ENCODE assay signal across 8 cellular contexts in genomic region chr16:81443688-81444447, GRCh38. TPM values are rescaled to one million over a fixed set of nuclear protein-coding genes. Genes with fewer than 3 reads are reported as not detected.
DNase-seq lines count a peak whose midpoint lies in the region; ATAC-seq lines count a peak whose summit lies in the region.

No MANE protein-coding gene starts in this region.

- H3K27ac ChIP-seq in iPS-18a (ENCODE audit: low read length) = no peak overlapping the region

- peaks cover 5% of the 10 kb centered on the region for H3K27me3 ChIP-seq in iPS-18a (ENCODE audit: control insufficient read depth, insufficient read depth, low read length)

- peaks cover 28% of the 10 kb centered on the region for H3K4me1 ChIP-seq in iPS-18a (ENCODE audit: control insufficient read depth, low read depth, low read length)

- H3K9ac ChIP-seq in iPS-18a (ENCODE audit: low read length) = peak overlapping the region; percentile 26

- H3K27ac Mint-ChIP-seq in IgD-negative memory B cell = peak overlapping the region; percentile 76 to 96 (median 92)
- H3K27ac Mint-ChIP-seq in activated naive CD8-positive, alpha-beta T cell treated with anti-CD3 and anti-CD28 coated beads for 36 hours = peak overlapping the region; percentile 63
- peak overlapping the region; percentile 86 for H3K27ac Mint-ChIP-seq in stimulated activated memory B cell treated with anti-CD40 and anti-IgM and Interleukin-4, amounts not matched to agents 10 μg/mL and 1 μg/mL and 100 μg/mL, for 72 hours

- H3K4me1 Mint-ChIP-seq in IgD-negative memory B cell = peaks cover 15 to 29% (median 24%) of the 10 kb centered on the region in 3 donors
- H3K4me1 Mint-ChIP-seq in activated naive CD8-positive, alpha-beta T cell treated with anti-CD3 and anti-CD28 coated beads for 36 hours = peaks cover 29% of the 10 kb centered on the region
- peaks cover 48% of the 10 kb centered on the region for H3K4me1 Mint-ChIP-seq in stimulated activated memory B cell treated with anti-CD40 and anti-IgM and Interleukin-4, amounts not matched to agents 10 μg/mL and 1 μg/mL and 100 μg/mL, for 72 hours

- H3K9me3 ChIP-seq in iPS-18a (ENCODE audit: control insufficient read depth, low read depth, low read length) = no peaks in the 10 kb centered on the region

- DNase-seq in activated naive CD8-positive, alpha-beta T cell treated with anti-CD3 and anti-CD28 coated beads for 36 hours = no peak
- DNase-seq in SIG-M5 treated with dmso at 0.1 percent for 504 hours (lab: John Stamatoyannopoulos, UW; ENCODE audit: unreplicated experiment) = no peak
- DNase-seq in activated CD4-positive, alpha-beta T cell treated with anti-CD3 and anti-CD28 coated beads, Interleukin-2, amount 50 U/mL, for 4 hours = no peak

- H3K36me3 Mint-ChIP-seq in IgD-negative memory B cell = no peaks in the 10 kb centered on the region
- H3K36me3 Mint-ChIP-seq in activated naive CD8-positive, alpha-beta T cell treated with anti-CD3 and anti-CD28 coated beads for 36 hours = peaks cover 5% of the 10 kb centered on the region
- peaks cover 5% of the 10 kb centered on the region for H3K36me3 Mint-ChIP-seq in stimulated activated memory B cell treated with anti-CD40 and anti-IgM and Interleukin-4, amounts not matched to agents 10 μg/mL and 1 μg/mL and 100 μg/mL, for 72 hours

- H3K4me3 Mint-ChIP-seq in IgD-negative memory B cell = peak overlapping the region; percentile 78 to 93 (median 84)
- peak overlapping the region; percentile 67 for H3K4me3 Mint-ChIP-seq in activated naive CD8-positive, alpha-beta T cell treated with anti-CD3 and anti-CD28 coated beads for 36 hours
- peak overlapping the region; percentile 81 for H3K4me3 Mint-ChIP-seq in stimulated activated memory B cell treated with anti-CD40 and anti-IgM and Interleukin-4, amounts not matched to agents 10 μg/mL and 1 μg/mL and 100 μg/mL, for 72 hours

- H3K27me3 Mint-ChIP-seq in IgD-negative memory B cell = peaks cover 4% of the 10 kb centered on the region
- H3K27me3 Mint-ChIP-seq in activated naive CD8-positive, alpha-beta T cell treated with anti-CD3 and anti-CD28 coated beads for 36 hours = no peaks in the 10 kb centered on the region
- no peaks in the 10 kb centered on the region for H3K27me3 Mint-ChIP-seq in stimulated activated memory B cell treated with anti-CD40 and anti-IgM and Interleukin-4, amounts not matched to agents 10 μg/mL and 1 μg/mL and 100 μg/mL, for 72 hours

- peak overlapping the region; percentile 57 for H3K4me3 ChIP-seq in iPS-18a (ENCODE audit: low read length)

- no peaks in the 10 kb centered on the region for H3K36me3 ChIP-seq in iPS-18a (ENCODE audit: control insufficient read depth, low read depth, low read length)

- ATAC-seq in stimulated activated memory B cell treated with anti-CD40 and anti-IgM and Interleukin-4, amounts not matched to agents 10 μg/mL and 1 μg/mL and 100 μg/mL, for 72 hours = no peak
- ATAC-seq in HG02610 (IDR thresholded peaks at IDR 0.05; ENCODE audit: unreplicated experiment) = no peak
- ATAC-seq in GM18907 (IDR thresholded peaks at IDR 0.05; ENCODE audit: unreplicated experiment) = no peak

- H3K9me3 Mint-ChIP-seq in IgD-negative memory B cell = no peaks in the 10 kb centered on the region
- no peaks in the 10 kb centered on the region for H3K9me3 Mint-ChIP-seq in activated naive CD8-positive, alpha-beta T cell treated with anti-CD3 and anti-CD28 coated beads for 36 hours
- no peaks in the 10 kb centered on the region for H3K9me3 Mint-ChIP-seq in stimulated activated memory B cell treated with anti-CD40 and anti-IgM and Interleukin-4, amounts not matched to agents 10 μg/mL and 1 μg/mL and 100 μg/mL, for 72 hours

RNA-seq across cellular contexts. Expression of gene CMIP, which starts 0.7 kb away (rescaled TPM):
- polyA plus RNA-seq in IgD-negative memory B cell = 1.4 TPM
- 10 to 100 TPM; 28.1 to 29.7 TPM for total RNA-seq in activated naive CD8-positive, alpha-beta T cell treated with anti-CD3 and anti-CD28 coated beads for 36 hours
